In the genomic region with DNA sequence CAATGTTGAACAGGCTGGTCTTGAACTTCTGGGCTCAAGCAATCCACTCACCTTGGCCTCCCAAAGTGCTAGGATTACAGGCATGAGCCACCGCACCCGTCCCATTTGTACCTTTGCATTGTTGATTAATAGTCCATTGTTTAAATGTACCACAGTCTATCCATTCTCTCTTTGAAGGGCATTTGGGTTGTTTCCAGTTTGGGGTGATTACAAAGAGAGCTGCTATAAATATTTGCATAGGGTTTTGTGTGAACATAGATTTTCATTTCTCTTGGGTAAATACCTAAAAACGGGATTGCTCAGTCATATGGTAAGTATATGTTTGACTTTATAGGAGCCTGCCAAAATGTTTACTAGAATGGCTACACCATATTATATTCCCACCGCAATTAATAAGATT, we compare ENCODE assay signal across 32 cellular contexts.
"Had no signal": no experiment of that assay in that cellular context is flagged by ENCODE, and none has a peak within 500 bp of the region (broad histone marks: within the 10 kb centered on the region; RNA-seq: fewer than 3 reads in every experiment).

No MANE protein-coding gene starts in this region.

- H3K9me3 Mint-ChIP-seq: activated naive CD4-positive, alpha-beta T cell treated with anti-CD3 and anti-CD28 coated beads for 36 hours had no signal

- H3K36me3 Mint-ChIP-seq: activated naive CD8-positive, alpha-beta T cell treated with anti-CD3 and anti-CD28 coated beads for 36 hours; brain; stimulated activated effector memory CD8-positive, alpha-beta T cell treated with anti-CD3 and anti-CD28 coated beads, Interleukin-12 subunit alpha, Interleukin-12 subunit beta, amount 100 ng/mL, for 72 hours had no signal

- H3K27me3 ChIP-seq: ascending aorta, cardiac muscle cell, colonic mucosa, dorsolateral prefrontal cortex, gastrocnemius medialis, left lung, neutrophil, sigmoid colon, upper lobe of left lung had no signal

- H3K4me3 ChIP-seq: ascending aorta, cardiac muscle cell, colonic mucosa, dorsolateral prefrontal cortex, gastrocnemius medialis, left lung, lower lobe of right lung, sigmoid colon, thoracic aorta, upper lobe of left lung had no signal

- H3K27me3 Mint-ChIP-seq: activated naive CD8-positive, alpha-beta T cell treated with anti-CD3 and anti-CD28 coated beads for 36 hours; progenitor cell of endocrine pancreas; stimulated activated naive CD8-positive, alpha-beta T cell treated with anti-CD3 and anti-CD28 coated beads, Interleukin-15, Interleukin-2, amounts not matched to agents 100 ng/mL and 50 ng/mL, for 24 hours had no signal

- H3K27ac Mint-ChIP-seq: activated naive CD4-positive, alpha-beta T cell treated with anti-CD3 and anti-CD28 coated beads for 36 hours; activated naive CD8-positive, alpha-beta T cell treated with anti-CD3 and anti-CD28 coated beads for 36 hours; brain; nephron; progenitor cell of endocrine pancreas; stimulated activated effector memory CD8-positive, alpha-beta T cell treated with anti-CD3 and anti-CD28 coated beads, Interleukin-12 subunit alpha, Interleukin-12 subunit beta, amount 100 ng/mL, for 72 hours; stimulated activated naive CD8-positive, alpha-beta T cell treated with anti-CD3 and anti-CD28 coated beads, Interleukin-15, Interleukin-2, amounts not matched to agents 100 ng/mL and 50 ng/mL, for 24 hours had no signal

- FAIRE-seq: islet of Langerhans, small intestine, TTC549 had no signal

- ATAC-seq: gastrocnemius medialis; left lung; lower lobe of right lung; stimulated activated effector memory CD8-positive, alpha-beta T cell treated with anti-CD3 and anti-CD28 coated beads, Interleukin-12 subunit alpha, Interleukin-12 subunit beta, amount 100 ng/mL, for 72 hours had no signal

- H3K9me3 ChIP-seq: colonic mucosa, gastrocnemius medialis, lower lobe of right lung, neutrophil, sigmoid colon, thoracic aorta, upper lobe of left lung had no signal

- H3K4me1 ChIP-seq: ascending aorta, colonic mucosa, gastrocnemius medialis, left lung, lower lobe of right lung, sigmoid colon, upper lobe of left lung had no signal

- H3K4me1 Mint-ChIP-seq: activated naive CD8-positive, alpha-beta T cell treated with anti-CD3 and anti-CD28 coated beads for 36 hours; brain; nephron; stimulated activated effector memory CD8-positive, alpha-beta T cell treated with anti-CD3 and anti-CD28 coated beads, Interleukin-12 subunit alpha, Interleukin-12 subunit beta, amount 100 ng/mL, for 72 hours had no signal

- H3K27ac ChIP-seq: ascending aorta, cardiac muscle cell, colonic mucosa, dorsolateral prefrontal cortex, gastrocnemius medialis, left lung, lower lobe of right lung, neutrophil, sigmoid colon, thoracic aorta, upper lobe of left lung, VCaP had no signal

- H3K36me3 ChIP-seq: ascending aorta, cardiac muscle cell, colonic mucosa, gastrocnemius medialis, left lung, lower lobe of right lung, neutrophil, sigmoid colon, thoracic aorta, upper lobe of left lung had no signal

- H3K4me3 Mint-ChIP-seq: activated naive CD4-positive, alpha-beta T cell treated with anti-CD3 and anti-CD28 coated beads for 36 hours; activated naive CD8-positive, alpha-beta T cell treated with anti-CD3 and anti-CD28 coated beads for 36 hours; brain; nephron; stimulated activated effector memory CD8-positive, alpha-beta T cell treated with anti-CD3 and anti-CD28 coated beads, Interleukin-12 subunit alpha, Interleukin-12 subunit beta, amount 100 ng/mL, for 72 hours; stimulated activated naive CD8-positive, alpha-beta T cell treated with anti-CD3 and anti-CD28 coated beads, Interleukin-15, Interleukin-2, amounts not matched to agents 100 ng/mL and 50 ng/mL, for 24 hours had no signal

- DNase-seq: activated CD4-positive, alpha-beta T cell treated with anti-CD3 and anti-CD28 coated beads for 48 hours; activated CD4-positive, alpha-beta T cell treated with anti-CD3 and anti-CD28 coated beads, Interleukin-2, amount 50 U/mL, for 48 hours; activated CD8-positive, alpha-beta memory T cell treated with anti-CD3 and anti-CD28 coated beads for 24 hours; activated effector memory CD4-positive, alpha-beta T cell treated with anti-CD3 and anti-CD28 coated beads, Interleukin-2, amount 50 U/mL, for 16 hours; activated naive CD4-positive, alpha-beta T cell treated with anti-CD3 and anti-CD28 coated beads for 36 hours; activated naive CD8-positive, alpha-beta T cell treated with anti-CD3 and anti-CD28 coated beads for 36 hours; cerebellar nuclear complex; colonic mucosa; dorsolateral prefrontal cortex; effector memory CD4-positive, alpha-beta T cell; gastrocnemius medialis; glutamatergic neuron; left lung; lower lobe of right lung; mesenchymal stem cell; sigmoid colon; small intestine; stimulated activated CD4-positive, alpha-beta T cell treated with anti-CD3 and anti-CD28 coated beads, Interleukin-4, amount 100 ng/mL, for 24 hours; T-helper 9 cell; upper lobe of left lung had no signal
